ENCODE assay signal across 11 cellular contexts in the genomic region with DNA sequence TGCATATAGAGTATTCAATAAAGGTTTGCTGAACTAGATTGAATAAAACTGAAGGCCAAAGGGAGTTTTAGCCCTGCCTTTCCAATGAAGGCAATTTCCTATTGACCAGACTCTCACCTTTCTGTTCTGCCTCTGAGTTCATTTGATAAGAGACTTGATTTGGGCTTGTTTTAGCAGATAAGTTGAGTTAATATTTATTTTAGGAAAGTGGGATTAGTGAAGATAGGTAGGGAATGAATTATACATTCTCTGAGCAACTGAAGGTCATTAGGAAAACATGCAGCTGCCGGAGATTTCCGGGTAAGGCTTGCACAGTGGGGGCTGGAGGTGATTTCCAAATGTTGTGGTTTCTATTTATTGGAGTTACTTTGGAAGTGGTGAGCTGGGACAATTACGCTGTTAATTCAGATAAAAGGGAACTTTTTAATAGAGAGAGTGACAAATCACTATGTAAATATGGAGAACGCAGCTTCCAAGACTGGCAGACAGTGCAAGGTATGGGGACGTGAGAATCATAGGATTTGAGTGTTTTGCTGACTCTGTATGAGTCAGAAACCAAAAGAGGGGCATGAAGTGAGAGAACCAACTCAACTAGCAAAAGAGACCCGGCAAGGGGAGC.
DNase-seq lines count a peak whose midpoint lies in the region; ATAC-seq, FAIRE-seq and TF ChIP-seq lines count a peak whose summit lies in the region.
"Had no signal": no experiment of that assay in that cellular context is flagged by ENCODE, and none has a peak within 500 bp of the region (broad histone marks: within the 10 kb centered on the region; RNA-seq: fewer than 3 reads in every experiment).

No MANE protein-coding gene starts in this region.

- H3K9me3 ChIP-seq in endothelial cell of umbilical vein (replicated peaks; ENCODE audit: control insufficient read depth, insufficient read depth, low read length): no peaks in the 10 kb centered on the region
- no peaks in the 10 kb centered on the region for H3K9me3 ChIP-seq in esophagus squamous epithelium
- H3K9me3 ChIP-seq: right atrium auricular region had no signal

- CTCF ChIA-PET in endothelial cell of umbilical vein (lab: Charles Lee): interaction anchor here (0.9 to 2.0 kb wide), 2 partner anchors 12 to 260 kb away, joined by 3 to 7 read pairs; no protein-coding TSS in a partner anchor

- H3K79me2 ChIP-seq in endothelial cell of umbilical vein (ENCODE audit: control insufficient read depth, insufficient read depth, low read length): no peaks in the 10 kb centered on the region

- TF ChIP-seq CTCF in endothelial cell of umbilical vein (IDR thresholded peaks at IDR 0.05; ENCODE audit: extremely low read depth in 1 of 2, insufficient read depth in 1 of 2, low read depth in 1 of 2, low read length in 2 of 2): no peak
- TF ChIP-seq CTCF in esophagus squamous epithelium (IDR thresholded peaks at IDR 0.05): no peak

- H3K27ac ChIP-seq in endothelial cell of umbilical vein (ENCODE audit: insufficient read depth, low read depth, low read length) (peak overlapping the region; percentile 58), esophagus squamous epithelium (no peak overlapping the region)

- H3K4me2 ChIP-seq in endothelial cell of umbilical vein (ENCODE audit: insufficient read depth, low read length): peak overlapping the region; percentile 77

- ATAC-seq in GM19395 (IDR thresholded peaks at IDR 0.05; ENCODE audit: unreplicated experiment): no peak

- no TSS peak for BruUV-seq in endothelial cell of umbilical vein (replicated peaks; lab: Mats Ljungman, UMichigan)

- dilution Hi-C loops in endothelial cell of umbilical vein (cut with MboI; ENCODE audit: extremely low pct_ligation_motif_present, low sequenced_read_pairs): loop anchor here (25.0 kb wide), 1 partner anchor 544 kb away; a partner anchor contains a TSS

- no peaks in the 10 kb centered on the region for H4K20me1 ChIP-seq in endothelial cell of umbilical vein (replicated peaks; ENCODE audit: control insufficient read depth, extremely low read depth, insufficient read depth, low read length)

- peaks cover 45% of the 10 kb centered on the region for H3K4me1 ChIP-seq in endothelial cell of umbilical vein (ENCODE audit: control insufficient read depth, extremely low read depth, insufficient read depth, low read length)
- H3K4me1 ChIP-seq in esophagus squamous epithelium: peaks cover 0 to 12% (median 3%) of the 10 kb centered on the region in 3 donors

- DNase-seq in EL: peak; percentile 4
- peak; percentile 54 for DNase-seq in NCI-H774 (lab: John Stamatoyannopoulos, UW)
- peak; percentile 89 for DNase-seq in endothelial cell of umbilical vein (ENCODE audit: low read depth, low spot score)
- DNase-seq in renal cortical epithelial cell (ENCODE audit: low read depth): peak; percentile 66
- no peak for DNase-seq in GM19239 (ENCODE audit: insufficient read length, low spot score)
- no peak for DNase-seq in amygdala (lab: John Stamatoyannopoulos, UW)
- no peak for DNase-seq in esophagus squamous epithelium (lab: John Stamatoyannopoulos, UW)
- DNase-seq: kidney, NCI-H526 treated with DMSO at 0.1 percent for 48 hours had no signal

- H3K9ac ChIP-seq in endothelial cell of umbilical vein (replicated peaks; ENCODE audit: extremely low read depth, insufficient read depth, low read length): peak overlapping the region; percentile 21

- H3K27me3 ChIP-seq in endothelial cell of umbilical vein (ENCODE audit: control insufficient read depth in 2 of 2, insufficient read depth in 2 of 2, low read length in 2 of 2) (no peaks in the 10 kb centered on the region), esophagus squamous epithelium (no peaks in the 10 kb centered on the region)
- H3K27me3 ChIP-seq: right atrium auricular region had no signal

- H3K9me1 ChIP-seq in endothelial cell of umbilical vein (replicated peaks; ENCODE audit: control insufficient read depth, extremely low read depth, insufficient read depth, low read length): no peaks in the 10 kb centered on the region

- TF ChIP-seq POLR2A in endothelial cell of umbilical vein (IDR thresholded peaks at IDR 0.05; ENCODE audit: low read depth, low read length) (no peak), esophagus squamous epithelium (IDR thresholded peaks at IDR 0.05) (no peak)

- H2AFZ ChIP-seq in endothelial cell of umbilical vein (ENCODE audit: low read depth, low read length): peak overlapping the region; percentile 35

- H3K4me3 ChIP-seq in endothelial cell of umbilical vein (replicated peaks in 1 of 3; ENCODE audit: insufficient read depth in 1 of 3, low read depth in 1 of 3, low read length in 3 of 3) (peak overlapping the region in 1 of 3 experiments; percentile 12), esophagus squamous epithelium (no peak overlapping the region)
- H3K4me3 ChIP-seq: right atrium auricular region had no signal

- intact Hi-C loops in endothelial cell of umbilical vein (cut with micrococcal nuclease): loop anchor here (10.0 kb wide), 1 partner anchor 526 kb away; no protein-coding TSS in a partner anchor
- intact Hi-C loops in esophagus squamous epithelium (cut with DNase I): no loop called here

- peak; percentile 57 for FAIRE-seq in endothelial cell of umbilical vein (lab: Jason Lieb, UNC)
- FAIRE-seq in GM19239 (lab: Jason Lieb, UNC): no peak
- FAIRE-seq: kidney had no signal

- POLR2A ChIA-PET in endothelial cell of umbilical vein (lab: Charles Lee): no interaction called here

- H3K36me3 ChIP-seq in endothelial cell of umbilical vein (ENCODE audit: control insufficient read depth in 2 of 2, extremely low read depth in 1 of 2, insufficient read depth in 2 of 2, low read length in 2 of 2) (no peaks in the 10 kb centered on the region), esophagus squamous epithelium (no peaks in the 10 kb centered on the region)
- H3K36me3 ChIP-seq: right atrium auricular region had no signal

- 40 to 48% methylated on average over 6 of the region's 6 CpGs for WGBS in esophagus squamous epithelium, 2 donors

TF ChIP-seq in endothelial cell of umbilical vein, 7 proteins besides CTCF, POLR2A, EP300 and RAD21:
- TF ChIP-seq FOS (IDR thresholded peaks at IDR 0.05; ENCODE audit: borderline replicate concordance, insufficient read depth, low read length) (peak; percentile 36), POLR2AphosphoS5 (IDR thresholded peaks at IDR 0.05; ENCODE audit: insufficient read depth, low read depth, low read length) (peak; percentile 49), GATA2 (IDR thresholded peaks at IDR 0.05; ENCODE audit: insufficient read depth, insufficient read length, low read depth, low read length) (peak; percentile 79), MYC (IDR thresholded peaks at IDR 0.05; ENCODE audit: low read depth, low read length) (no peak), EZH2 (IDR thresholded peaks at IDR 0.05; ENCODE audit: borderline replicate concordance, low read depth, low read length, severe bottlenecking) (no peak), JUN (IDR thresholded peaks at IDR 0.05; ENCODE audit: borderline replicate concordance, insufficient read depth, insufficient read length, low read depth) (no peak)
- TF ChIP-seq, protein P1, sequence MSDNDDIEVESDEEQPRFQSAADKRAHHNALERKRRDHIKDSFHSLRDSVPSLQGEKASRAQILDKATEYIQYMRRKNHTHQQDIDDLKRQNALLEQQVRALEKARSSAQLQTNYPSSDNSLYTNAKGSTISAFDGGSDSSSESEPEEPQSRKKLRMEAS (IDR thresholded peaks at IDR 0.05; ENCODE audit: insufficient read depth, insufficient read length): no peak

Comparison
In these comparisons a context has a peak if more than half of its experiments do, and no peak if none do; other contexts are left out.
1. DNase-seq: peak in EL (single experiment), NCI-H774 (single experiment), endothelial cell of umbilical vein (single experiment) and renal cortical epithelial cell (single experiment); none in GM19239 (single experiment), amygdala (0 of 56) and esophagus squamous epithelium (single experiment).